In genomic region chr10:119375574-119376265, GRCh38 we compare ENCODE assay signal across 14 cellular contexts.
DNase-seq lines count a peak whose midpoint lies in the region; ATAC-seq and TF ChIP-seq lines count a peak whose summit lies in the region.
"Had no signal": no experiment of that assay in that cellular context is flagged by ENCODE, and none has a peak within 500 bp of the region (broad histone marks: within the 10 kb centered on the region; RNA-seq: fewer than 3 reads in every experiment).

No MANE protein-coding gene starts in this region.

- CTCF ChIA-PET in Caco-2 (lab: Charles Lee): interaction anchor here (0.6 to 0.8 kb wide), 3 partner anchors 12 to 70 kb away, joined by 3 to 4 read pairs (median 3); no protein-coding TSS in a partner anchor
- CTCF ChIA-PET in GM10248 (lab: Yijun Ruan, JAX): interaction anchor here (1.1 to 2.2 kb wide), 5 partner anchors 9 to 169 kb away, joined by 3 to 5 read pairs (median 4); no protein-coding TSS in a partner anchor

- peak overlapping the region; percentile 47 for H3K4me2 ChIP-seq in parathyroid adenoma (ENCODE audit: low read length)

- peak; percentile 62 for ATAC-seq in gastroesophageal sphincter
- ATAC-seq in HG03159 (IDR thresholded peaks at IDR 0.05; ENCODE audit: unreplicated experiment): no peak
- ATAC-seq in HG02759 (IDR thresholded peaks at IDR 0.05; ENCODE audit: unreplicated experiment): no peak

- no peaks in the 10 kb centered on the region for H3K9me3 ChIP-seq in Caco-2
- H3K9me3 ChIP-seq in SJCRH30 (replicated peaks): no peaks in the 10 kb centered on the region
- H3K9me3 ChIP-seq in gastroesophageal sphincter: no peaks in the 10 kb centered on the region
- no peaks in the 10 kb centered on the region for H3K9me3 ChIP-seq in parathyroid adenoma (ENCODE audit: control insufficient read depth, low read length)
- H3K9me3 ChIP-seq: neutrophil had no signal

- peaks cover 93% of the 10 kb centered on the region for H3K79me2 ChIP-seq in parathyroid adenoma

- POLR2A ChIA-PET in Caco-2 (lab: Charles Lee): interaction anchor here (0.6 kb wide), 1 partner anchor 212 kb away, joined by 4 read pairs; no protein-coding TSS in a partner anchor
- POLR2A ChIA-PET in GM10248 (lab: Yijun Ruan, JAX): no interaction called here

- peak overlapping the region; percentile 14; the same call in 1 of the 2 replicates for H3K27ac ChIP-seq in SJCRH30
- H3K27ac ChIP-seq in gastroesophageal sphincter: peak overlapping the region in 3 of 4 donors; percentile 53 to 73 (median 58)
- peak overlapping the region; percentile 56 for H3K27ac ChIP-seq in parathyroid adenoma
- H3K27ac ChIP-seq: neutrophil had no signal

- H3K4me1 ChIP-seq in Caco-2: 0 out of 2 replicates have a peak, but pooled peaks cover 4% of the 10 kb centered on the region
- peaks cover 19% of the 10 kb centered on the region for H3K4me1 ChIP-seq in SJCRH30
- H3K4me1 ChIP-seq in gastroesophageal sphincter: peaks cover 0 to 73% (median 36%) of the 10 kb centered on the region in 3 donors
- peaks cover 45% of the 10 kb centered on the region for H3K4me1 ChIP-seq in parathyroid adenoma

- peak; percentile 48 to 54 for DNase-seq in Caco-2
- peak; percentile 72 to 78 for DNase-seq in SJCRH30
- DNase-seq in GM10248 (ENCODE audit: extremely low spot score): no peak
- DNase-seq in G401 (ENCODE audit: low spot score): no peak
- DNase-seq: NCI-H2029; RPMI8226; stimulated activated CD4-positive, alpha-beta T cell treated with anti-CD3 and anti-CD28 coated beads, Interleukin-4, amount 100 ng/mL, for 24 hours had no signal

- no peak for TF ChIP-seq EP300 in gastroesophageal sphincter (IDR thresholded peaks at IDR 0.05)

- H3K9ac ChIP-seq in parathyroid adenoma: no peak overlapping the region

- no peaks in the 10 kb centered on the region for H3K27me3 Mint-ChIP-seq in Caco-2 (ENCODE audit: insufficient read depth, unreplicated experiment)
- H3K27me3 Mint-ChIP-seq: type B pancreatic cell had no signal

- TF ChIP-seq CTCF in Caco-2 (IDR thresholded peaks at IDR 0.05; ENCODE audit: insufficient read depth in 1 of 2, low read depth in 1 of 2, low read length in 1 of 2, severe bottlenecking in 1 of 2, unreplicated experiment in 1 of 2) (no peak), gastroesophageal sphincter (IDR thresholded peaks at IDR 0.05) (no peak), parathyroid adenoma (IDR thresholded peaks at IDR 0.05) (no peak), GM10248 (IDR thresholded peaks at IDR 0.05; ENCODE audit: control extremely low read depth, extremely low read depth, low read depth, missing control alignments) (no peak)

- no peak overlapping the region for H3K27ac Mint-ChIP-seq in Caco-2 (ENCODE audit: unreplicated experiment)
- H3K27ac Mint-ChIP-seq: dendritic cell treated with granulocyte-macrophage colony-stimulating factor and Interleukin-4, amounts not matched to agents 40 ng/mL and 50 ng/mL, for 4 days; type B pancreatic cell had no signal

- TF ChIP-seq POLR2A in gastroesophageal sphincter (IDR thresholded peaks at IDR 0.05): no peak

- no peak overlapping the region for H3K4me3 ChIP-seq in Caco-2 (ENCODE audit: low read depth, low read length)
- H3K4me3 ChIP-seq in SJCRH30: no peak overlapping the region
- no peak overlapping the region for H3K4me3 ChIP-seq in gastroesophageal sphincter
- H3K4me3 ChIP-seq in parathyroid adenoma (ENCODE audit: low read depth, low read length): no peak overlapping the region

- BruUV-seq in Caco-2 (replicated peaks; lab: Mats Ljungman, UMichigan): no TSS peak

- H3K36me3 ChIP-seq in Caco-2 (ENCODE audit: control insufficient read depth, insufficient read depth, low read length) (no peaks in the 10 kb centered on the region; the same call in 1 of the 2 replicates), SJCRH30 (no peaks in the 10 kb centered on the region), gastroesophageal sphincter (peaks cover 0 to 7% of the 10 kb centered on the region in 2 donors), parathyroid adenoma (ENCODE audit: control insufficient read depth, insufficient read depth, low read length) (no peaks in the 10 kb centered on the region)
- H3K36me3 ChIP-seq: neutrophil had no signal

- in situ Hi-C loops in G401 (cut with HindIII; ENCODE audit: low sequenced_read_pairs): no loop called here

- no peaks in the 10 kb centered on the region for H3K36me3 Mint-ChIP-seq in Caco-2 (ENCODE audit: insufficient read depth, unreplicated experiment)
- H3K36me3 Mint-ChIP-seq: type B pancreatic cell had no signal

- intact Hi-C loops in Caco-2 (cut with micrococcal nuclease; ENCODE audit: unreplicated experiment): loop anchor here (5.0 kb wide), 1 partner anchor 83 kb away; no protein-coding TSS in a partner anchor

- 50 to 75% methylated on average over 2 to 6 of the region's 7 CpGs for WGBS in gastroesophageal sphincter (ENCODE audit: low coverage in 1 of 2), 2 donors

- H3K27me3 ChIP-seq in Caco-2 (replicated peaks; ENCODE audit: control insufficient read depth, insufficient read depth, low read length) (no peaks in the 10 kb centered on the region), SJCRH30 (no peaks in the 10 kb centered on the region), gastroesophageal sphincter (no peaks in the 10 kb centered on the region), parathyroid adenoma (ENCODE audit: control insufficient read depth, insufficient read depth, low read length) (no peaks in the 10 kb centered on the region)

- H2AFZ ChIP-seq in parathyroid adenoma: no peak overlapping the region

- H3K4me3 Mint-ChIP-seq in Caco-2 (ENCODE audit: unreplicated experiment): no peak overlapping the region
- H3K4me3 Mint-ChIP-seq: dendritic cell treated with granulocyte-macrophage colony-stimulating factor and Interleukin-4, amounts not matched to agents 40 ng/mL and 50 ng/mL, for 4 days; type B pancreatic cell had no signal

- no peaks in the 10 kb centered on the region for H3K9me3 Mint-ChIP-seq in Caco-2 (ENCODE audit: unreplicated experiment)
- H3K9me3 Mint-ChIP-seq: dendritic cell treated with granulocyte-macrophage colony-stimulating factor and Interleukin-4, amounts not matched to agents 40 ng/mL and 50 ng/mL, for 4 days; type B pancreatic cell had no signal

- peaks cover 15% of the 10 kb centered on the region for H3K4me1 Mint-ChIP-seq in Caco-2 (ENCODE audit: low read depth, unreplicated experiment)

Comparison
In these comparisons a context has a peak if more than half of its experiments do, and no peak if none do; other contexts are left out.
1. DNase-seq: peak in Caco-2 (2 of 2) and SJCRH30 (2 of 2); none in GM10248 (single experiment) and G401 (single experiment).
2. Peak in every context shown above with its lines, with median percentiles within 50 percentile points of each other: H3K27ac ChIP-seq.